8 cellular contexts compared by ENCODE assay signal in genomic region chr13:49976314-49977258, GRCh38. TPM values are rescaled to one million over a fixed set of nuclear protein-coding genes. Genes with fewer than 3 reads are reported as not detected.
DNase-seq lines count a peak whose midpoint lies in the region; ATAC-seq and TF ChIP-seq lines count a peak whose summit lies in the region.

No MANE protein-coding gene starts in this region.

- H3K9ac ChIP-seq in colonic mucosa (ENCODE audit: low read depth in 2 of 2, low read length in 2 of 2) (no peak overlapping the region), liver (ENCODE audit: low read depth in 1 of 2, low read length in 2 of 2) (no peak overlapping the region)

- peak; percentile 97 to 98 for TF ChIP-seq RAD21 in liver (IDR thresholded peaks at IDR 0.05)

- H3K9me3 ChIP-seq in colonic mucosa, result no peaks in the 10 kb centered on the region
- no peaks in the 10 kb centered on the region for H3K9me3 ChIP-seq in liver (ENCODE audit: control insufficient read depth in 4 of 4, low read length in 3 of 4)

- WGBS in liver, result 52% methylated on average over 8 of the region's 8 CpGs

- H3K36me3 ChIP-seq in colonic mucosa (no peaks in the 10 kb centered on the region), liver (ENCODE audit: control insufficient read depth in 4 of 4, insufficient read depth in 3 of 4, low read depth in 1 of 4, low read length in 3 of 4) (no peaks in the 10 kb centered on the region)

- DNase-seq in EH (ENCODE audit: low read depth) (peak; percentile 73), HFF-Myc (ENCODE audit: extremely low read depth, low read depth) (peak; percentile 51), NCI-H460 (ENCODE audit: extremely low read depth, low read depth) (peak; percentile 68), colonic mucosa (peak; percentile 79)
- peak; percentile 80 for DNase-seq in activated CD4-positive, alpha-beta T cell treated with anti-CD3 and anti-CD28 coated beads for 48 hours
- peak; percentile 49 to 61 (median 60) for DNase-seq in stimulated activated CD4-positive, alpha-beta T cell treated with anti-CD3 and anti-CD28 coated beads, TNF-alpha, amount 100 ng/mL, for 4 hours (ENCODE audit: low read depth in 3 of 3)

- H3K4me3 ChIP-seq in HFF-Myc (replicated peaks; ENCODE audit: low read depth, low read length) (no peak overlapping the region), colonic mucosa (no peak overlapping the region), liver (ENCODE audit: low read depth in 1 of 3, low read length in 3 of 3) (no peak overlapping the region)

- peak; percentile 94 for TF ChIP-seq CTCF in HFF-Myc (IDR thresholded peaks at IDR 0.05; ENCODE audit: low read depth, low read length, missing control alignments)
- TF ChIP-seq CTCF in colonic mucosa (IDR thresholded peaks at IDR 0.05), result peak; percentile 84
- TF ChIP-seq CTCF in liver (IDR thresholded peaks at IDR 0.05; ENCODE audit: low read depth, low read length, missing input control), result peak; percentile 83

- ATAC-seq in HG02588 (IDR thresholded peaks at IDR 0.05; ENCODE audit: unreplicated experiment), result no peak

- no peaks in the 10 kb centered on the region for H3K4me1 ChIP-seq in colonic mucosa
- peaks cover 0 to 8% (median 8%) of the 10 kb centered on the region in 4 donors for H3K4me1 ChIP-seq in liver (ENCODE audit: control insufficient read depth in 4 of 4, insufficient read depth in 4 of 4, low read length in 3 of 4)

- intact Hi-C loops in colonic mucosa (cut with DNase I), result loop anchor here (5.0 to 10.0 kb wide), 4 partner anchors 558 to 1096 kb away; no protein-coding TSS in a partner anchor

- no peak overlapping the region for H3K27ac ChIP-seq in colonic mucosa
- H3K27ac ChIP-seq in liver (ENCODE audit: low read depth in 1 of 2, low read length in 2 of 2), result no peak overlapping the region

- no peaks in the 10 kb centered on the region for H3K27me3 ChIP-seq in colonic mucosa
- H3K27me3 ChIP-seq in liver (ENCODE audit: control insufficient read depth in 4 of 4, insufficient read depth in 4 of 4, low read length in 3 of 4), result no peaks in the 10 kb centered on the region

TF ChIP-seq in liver, 16 proteins besides CTCF, POLR2A, EP300 and RAD21:
- no peak for TF ChIP-seq HNF4A (conservative IDR thresholded peaks at IDR 0.05)
- no peak for TF ChIP-seq FOXA2 (IDR thresholded peaks at IDR 0.05)
- TF ChIP-seq HNF4G (IDR thresholded peaks at IDR 0.05), result no peak
- TF ChIP-seq REST (IDR thresholded peaks at IDR 0.05), result no peak
- no peak for TF ChIP-seq NR2F2 (IDR thresholded peaks at IDR 0.05)
- TF ChIP-seq RXRA (IDR thresholded peaks at IDR 0.05), result no peak
- TF ChIP-seq ATF3 (IDR thresholded peaks at IDR 0.05), result no peak

RNA-seq across cellular contexts. Expression of gene TRIM13, which starts 20.3 kb away (rescaled TPM):
- total RNA-seq in NCI-H460 (2014; rRNA removed; shearing (Covaris generic)), result 19.8 and 23.1 TPM in 2 replicates
- polyA plus RNA-seq in NCI-H460 (2014; cell fraction: nucleus; rRNA removed), result 5.8 and 10.1 TPM in 2 replicates
- total RNA-seq in colonic mucosa (10 to 100 TPM; 21.7 to 35.0 TPM), liver (10 to 100 TPM in 1 of 2 donors, 1 to 10 TPM in 1; 9.4 to 10.5 TPM)
- 1 to 10 TPM; 4.7 to 9.9 TPM for polyA plus RNA-seq in liver

RNA-seq across cellular contexts. Expression of gene KCNRG, which starts 38.7 kb away (rescaled TPM):
- total RNA-seq in NCI-H460 (2014; rRNA removed; shearing (Covaris generic)), result 0.55 and 0.62 TPM in 2 replicates
- 0.10 and 0.38 TPM in 2 replicates for polyA plus RNA-seq in NCI-H460 (2014; cell fraction: nucleus; rRNA removed)
- under 1 TPM; 0.30 to 0.40 TPM for total RNA-seq in colonic mucosa
- total RNA-seq in liver, result 1 to 10 TPM; 1.9 to 2.1 TPM
- polyA plus RNA-seq in liver, result under 1 TPM; 0.18 to 0.50 TPM

RNA-seq across cellular contexts. Expression of gene SPRYD7, which starts 40.4 kb away (rescaled TPM):
- total RNA-seq in NCI-H460 (2014; rRNA removed; shearing (Covaris generic)), result 10.4 and 11.1 TPM in 2 replicates
- 6.1 and 7.3 TPM in 2 replicates for polyA plus RNA-seq in NCI-H460 (2014; cell fraction: nucleus; rRNA removed)
- 10 to 100 TPM in 1 of 2 donors, 1 to 10 TPM in 1; 8.0 to 14.1 TPM for total RNA-seq in colonic mucosa
- total RNA-seq in liver, result 1 to 10 TPM; 3.7 to 3.9 TPM
- polyA plus RNA-seq in liver, result 10 to 100 TPM in 1 of 2 donors, 1 to 10 TPM in 1; 5.7 to 10.1 TPM
